10 cellular contexts compared by ENCODE assay signal in the genomic region with DNA sequence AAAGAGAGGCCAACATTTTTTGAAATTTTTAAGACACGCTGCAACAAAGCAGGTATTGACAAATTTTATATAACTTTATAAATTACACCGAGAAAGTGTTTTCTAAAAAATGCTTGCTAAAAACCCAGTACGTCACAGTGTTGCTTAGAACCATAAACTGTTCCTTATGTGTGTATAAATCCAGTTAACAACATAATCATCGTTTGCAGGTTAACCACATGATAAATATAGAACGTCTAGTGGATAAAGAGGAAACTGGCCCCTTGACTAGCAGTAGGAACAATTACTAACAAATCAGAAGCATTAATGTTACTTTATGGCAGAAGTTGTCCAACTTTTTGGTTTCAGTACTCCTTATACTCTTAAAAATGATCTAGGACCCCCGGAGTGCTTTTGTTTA. TPM values are rescaled to one million over a fixed set of nuclear protein-coding genes. Genes with fewer than 3 reads are reported as not detected.
DNase-seq lines count a peak whose midpoint lies in the region; ATAC-seq and TF ChIP-seq lines count a peak whose summit lies in the region.
"Had no signal": no experiment of that assay in that cellular context is flagged by ENCODE, and none has a peak within 500 bp of the region (broad histone marks: within the 10 kb centered on the region; RNA-seq: fewer than 3 reads in every experiment).

No MANE protein-coding gene starts in this region.

- H3K36me3 ChIP-seq in SJCRH30: peaks cover 4% of the 10 kb centered on the region; the same call in 1 of the 2 replicates
- H3K36me3 ChIP-seq in esophagus muscularis mucosa: no peaks in the 10 kb centered on the region
- no peaks in the 10 kb centered on the region for H3K36me3 ChIP-seq in smooth muscle cell (ENCODE audit: low read depth)

- no peak for TF ChIP-seq EP300 in esophagus muscularis mucosa (IDR thresholded peaks at IDR 0.05)

- H3K9ac ChIP-seq in smooth muscle cell (ENCODE audit: low read depth): peak overlapping the region; percentile 94

- H3K4me3 ChIP-seq in SJCRH30 (peak overlapping the region; percentile 73), esophagus muscularis mucosa (peak overlapping the region in 3 of 4 donors; percentile 68 to 78 (median 71)), smooth muscle cell (peak overlapping the region; percentile 68)

- no peaks in the 10 kb centered on the region for H3F3A ChIP-seq in smooth muscle cell (ENCODE audit: low read depth)

- no peaks in the 10 kb centered on the region for H3K27me3 ChIP-seq in SJCRH30
- no peaks in the 10 kb centered on the region for H3K27me3 ChIP-seq in esophagus muscularis mucosa
- no peaks in the 10 kb centered on the region for H3K27me3 ChIP-seq in smooth muscle cell (ENCODE audit: low read depth)

- no peaks in the 10 kb centered on the region for H4K20me1 ChIP-seq in smooth muscle cell (ENCODE audit: low read depth)

- TF ChIP-seq POLR2A in esophagus muscularis mucosa (IDR thresholded peaks at IDR 0.05; ENCODE audit: low read depth): no peak

- H3K4me2 ChIP-seq in smooth muscle cell: peak overlapping the region; percentile 84

- H3K4me1 ChIP-seq in SJCRH30 (peaks cover 5% of the 10 kb centered on the region; the same call in 1 of the 2 replicates), esophagus muscularis mucosa (peaks cover 6 to 17% (median 14%) of the 10 kb centered on the region in 4 donors), smooth muscle cell (ENCODE audit: low read depth) (no peaks in the 10 kb centered on the region)

- intact Hi-C loops in esophagus muscularis mucosa (cut with DNase I): no loop called here

- WGBS in esophagus muscularis mucosa: 70% methylated on average over 6 of the region's 6 CpGs
- 74% methylated on average over 6 of the region's 6 CpGs for WGBS in smooth muscle cell (ENCODE audit: low lambda C conversion rate)

- no peaks in the 10 kb centered on the region for H3K79me2 ChIP-seq in smooth muscle cell (ENCODE audit: low read depth)

- ATAC-seq in HG03520 (IDR thresholded peaks at IDR 0.05; ENCODE audit: unreplicated experiment): no peak

- H2AFZ ChIP-seq in smooth muscle cell (ENCODE audit: low read depth): peak overlapping the region; percentile 91

- H3K27ac ChIP-seq in SJCRH30 (peak overlapping the region; percentile 99), esophagus muscularis mucosa (replicated peaks in 1 of 4) (peak overlapping the region in 3 of 4 donors; percentile 92 to 96 (median 93)), smooth muscle cell (ENCODE audit: low read depth) (peak overlapping the region; percentile 92)

- TF ChIP-seq CTCF in esophagus muscularis mucosa (IDR thresholded peaks at IDR 0.05) (no peak), smooth muscle cell (IDR thresholded peaks at IDR 0.05; ENCODE audit: borderline replicate concordance, insufficient read depth, poor library complexity, severe bottlenecking) (no peak)

- DNase-seq in NCI-H748 (lab: John Stamatoyannopoulos, UW; ENCODE audit: unreplicated experiment): peak; percentile 42
- no peak for DNase-seq in NCI-H748 treated with DMSO at 0.1 percent for 48 hours (lab: John Stamatoyannopoulos, UW)
- peak in 1 of 2 experiments; percentile 44 for DNase-seq in SJCRH30
- no peak for DNase-seq in esophagus muscularis mucosa (ENCODE audit: extremely low spot score)
- DNase-seq in smooth muscle cell (lab: John Stamatoyannopoulos, UW; ENCODE audit: unreplicated experiment): no peak
- DNase-seq in NCI-H2081 treated with DMSO at 0.1 percent for 48 hours (lab: John Stamatoyannopoulos, UW): no peak
- DNase-seq in activated CD8-positive, alpha-beta memory T cell treated with anti-CD3 and anti-CD28 coated beads, Interleukin-2, amount 50 U/mL, for 48 hours: no peak
- DNase-seq: NCI-H187 treated with DMSO at 0.1 percent for 48 hours had no signal

- no peaks in the 10 kb centered on the region for H3K9me3 ChIP-seq in SJCRH30 (replicated peaks)
- no peaks in the 10 kb centered on the region for H3K9me3 ChIP-seq in esophagus muscularis mucosa
- no peaks in the 10 kb centered on the region for H3K9me3 ChIP-seq in smooth muscle cell (replicated peaks; ENCODE audit: low read depth)

RNA-seq across cellular contexts. Expression of a gene that starts 1.2 kb away (rescaled TPM):
- 19.5 and 22.9 TPM in 2 replicates for total RNA-seq in SJCRH30 (2014; rRNA removed; shearing (Covaris generic))
- under 1 TPM; 0.32 to 0.83 (median 0.38) TPM for total RNA-seq in esophagus muscularis mucosa
- total RNA-seq in smooth muscle cell: 4.3 and 4.4 TPM in 2 replicates
- polyA plus RNA-seq in smooth muscle cell: 1.7 and 3.2 TPM in 2 replicates

RNA-seq across cellular contexts. Expression of a gene that starts 1.3 kb away (rescaled TPM):
- total RNA-seq in SJCRH30 (2014; rRNA removed; shearing (Covaris generic)): 0.18 TPM in 1 of 2 replicates, not detected in the other
- total RNA-seq in esophagus muscularis mucosa (not detected), smooth muscle cell (not detected in 2 replicates)
- polyA plus RNA-seq in smooth muscle cell: 0.26 TPM in 1 of 2 replicates, not detected in the other
- total RNA-seq: lung had no signal
- polyA plus RNA-seq: lung had no signal
